ENCODE assay signal across 8 cellular contexts in the genomic region with DNA sequence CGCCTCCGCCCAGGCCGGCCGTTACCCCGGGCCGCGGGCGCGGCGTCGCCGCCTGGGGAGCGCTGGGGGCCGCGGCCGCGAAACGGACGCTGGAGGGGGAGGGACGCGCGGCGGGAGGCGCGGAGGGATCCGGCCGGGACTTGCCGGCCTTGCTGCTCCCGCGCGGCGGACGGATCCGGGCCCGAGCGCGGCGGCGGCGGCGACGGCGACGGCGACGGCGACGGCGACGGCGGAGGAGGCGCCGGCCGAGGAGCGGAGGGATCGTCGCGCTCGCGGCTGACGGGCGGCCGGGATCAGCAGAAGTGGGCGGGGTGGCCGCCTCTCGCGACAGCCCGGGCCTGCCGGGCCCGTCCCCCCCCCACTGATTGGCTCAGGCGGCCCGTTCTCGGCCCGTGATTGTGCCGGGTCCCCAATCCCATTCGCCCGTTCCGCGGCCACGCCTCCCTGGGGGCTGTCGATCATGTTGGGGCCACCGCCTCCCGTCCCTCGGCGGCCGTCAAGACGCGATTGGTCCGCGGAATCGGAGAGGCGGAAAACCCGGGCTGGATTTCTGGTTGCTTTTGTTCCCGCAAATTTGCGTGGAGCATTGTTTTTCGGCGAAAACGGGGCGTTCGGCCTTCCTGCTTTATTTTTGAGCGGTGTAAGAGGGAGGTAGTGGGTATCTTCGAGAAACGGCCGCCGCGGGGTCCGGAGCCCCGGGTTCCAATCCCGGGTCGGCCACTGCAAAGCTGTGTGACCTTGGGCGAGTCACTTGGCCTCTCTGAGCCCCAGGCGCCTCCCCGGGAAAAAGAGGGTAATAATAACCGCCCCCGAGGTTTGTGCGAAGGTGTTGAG. TPM values are rescaled to one million over a fixed set of nuclear protein-coding genes. Genes with fewer than 3 reads are reported as not detected.
DNase-seq lines count a peak whose midpoint lies in the region; ATAC-seq, FAIRE-seq and TF ChIP-seq lines count a peak whose summit lies in the region.

ZCCHC14 (minus strand) TSS at position 304 of the 834 bp plus-strand sequence. CDS start 786 bp downstream, outside the sequence.

- WGBS in GM12878 (ENCODE audit: insufficient coverage, insufficient replicate concordance, low lambda C conversion rate, missing lambda C conversion rate) = 15% methylated on average over 79 of the region's 116 CpGs
- 1 to 2% methylated on average over 75 to 116 of the region's 116 CpGs for WGBS in aorta, 2 donors

- intact Hi-C loops in GM12878 (cut with micrococcal nuclease; ENCODE audit: unreplicated experiment) = no loop called here
- intact Hi-C loops in aorta (cut with DNase I) = loop anchor here (1.0 to 5.0 kb wide), 3 partner anchors 29 to 49 kb away; no protein-coding TSS in a partner anchor

- H3K27ac ChIP-seq in GM12878 (ENCODE audit: control insufficient read depth, insufficient read depth) = no peak within 1 kb of the TSS
- peak within 1 kb of the TSS; percentile 26 to 94 for H3K27ac ChIP-seq in aorta (ENCODE audit: low read depth in 1 of 2, low read length in 2 of 2)

- TF ChIP-seq RAD21 in GM12878 (IDR thresholded peaks at IDR 0.05; ENCODE audit: insufficient read depth, low read depth, low read length) = no peak

- H3K4me3 ChIP-seq in GM12878 (peak within 1 kb of the TSS; percentile 11; the same call in 1 of the 2 replicates), aorta (ENCODE audit: low read length in 2 of 2) (peak within 1 kb of the TSS; percentile 38 to 85)

- H3K27me3 ChIP-seq in GM12878 (replicated peaks in 1 of 2; ENCODE audit: control insufficient read depth in 2 of 2, insufficient read depth in 2 of 2, low read length in 1 of 2) (peaks cover 0 to 5% of the 10 kb centered on the region in 2 experiments; a peak in 3 of 4 replicates), aorta (ENCODE audit: control insufficient read depth in 1 of 2, insufficient read depth in 2 of 2, low read length in 1 of 2) (no peaks in the 10 kb centered on the region)

- CTCF ChIA-PET in GM12878 (lab: Yijun Ruan, JAX) = no interaction called here

- no peak for FAIRE-seq in GM12878 (lab: Jason Lieb, UNC)

- H3K36me3 ChIP-seq in GM12878 (ENCODE audit: control insufficient read depth in 2 of 2, insufficient read depth in 2 of 2, low read length in 1 of 2) = no peaks in the 10 kb centered on the region
- H3K36me3 ChIP-seq in aorta (ENCODE audit: control insufficient read depth in 1 of 2, insufficient read depth in 2 of 2, low read length in 1 of 2) = no peaks in the 10 kb centered on the region

- RAD21 ChIA-PET in GM12878 (lab: Charles Lee; ENCODE audit: unreplicated experiment) = no interaction called here

- TF ChIP-seq POLR2A in GM12878 (IDR thresholded peaks at IDR 0.05; ENCODE audit: low read depth, low read length) = peak; percentile 51; the same call in 1 of the 2 replicates

- POLR2A ChIA-PET in GM12878 (lab: Charles Lee) = no interaction called here

- TF ChIP-seq CTCF in GM12878 (IDR thresholded peaks at IDR 0.05 in 2 of 3, conservative IDR thresholded peaks at IDR 0.05 in 1 of 3; ENCODE audit: control insufficient read depth in 2 of 3, extremely low read depth in 1 of 3, insufficient read depth in 1 of 3, low read depth in 3 of 3, low read length in 3 of 3) = no peak

- ATAC-seq in GM18499 (IDR thresholded peaks at IDR 0.05; ENCODE audit: insufficient read depth, unreplicated experiment) = peak; percentile 49
- ATAC-seq in HG02884 (IDR thresholded peaks at IDR 0.05; ENCODE audit: unreplicated experiment) = peak; percentile 79
- peak; percentile 97 for ATAC-seq in GM12878
- ATAC-seq in aorta (ENCODE audit: low FRiP score) = peak; percentile 99

- no peaks in the 10 kb centered on the region for H3K79me2 ChIP-seq in GM12878 (ENCODE audit: control insufficient read depth, insufficient read depth, low read length)

- H3K9ac ChIP-seq in GM12878 (ENCODE audit: control insufficient read depth, insufficient read depth, low read length) = no peak within 1 kb of the TSS

- H3K4me2 ChIP-seq in GM12878 (ENCODE audit: control insufficient read depth, insufficient read depth) = peak within 1 kb of the TSS; percentile 42; the same call in 1 of the 2 replicates

- DNase-seq in NCI-H187 treated with DMSO at 0.1 percent for 48 hours (lab: John Stamatoyannopoulos, UW) = peak; percentile 48
- DNase-seq in T1000 (lab: John Stamatoyannopoulos, UW) = peak; percentile 93
- DNase-seq in GM12878 (ENCODE audit: low read depth, low spot score) = peak; percentile 35
- DNase-seq in hippocampal formation (lab: John Stamatoyannopoulos, UW) = peak; percentile 96 to 98
- peak; percentile 97 for DNase-seq in retina
- peak; percentile 100 for DNase-seq in aorta

- no TSS peak for BruUV-seq in GM12878 (replicated peaks; lab: Mats Ljungman, UMichigan)

- H2AFZ ChIP-seq in GM12878 (ENCODE audit: control insufficient read depth, low read depth, low read length) = peak within 1 kb of the TSS; percentile 15; the same call in 1 of the 2 replicates

- H3K9me3 ChIP-seq in GM12878 (replicated peaks; ENCODE audit: control insufficient read depth, insufficient read depth, low read length) (no peaks in the 10 kb centered on the region; the same call in 2 of the 3 replicates), aorta (ENCODE audit: control insufficient read depth, low read length) (no peaks in the 10 kb centered on the region)

- in situ Hi-C loops in GM12878 (cut with MboI) = no loop called here

- SMC1A ChIA-PET in GM12878 (lab: Charles Lee; ENCODE audit: uncharacterized antibody, unreplicated experiment) = no interaction called here

- H3K4me1 ChIP-seq in GM12878 (ENCODE audit: control insufficient read depth, insufficient read depth, low read length) (peaks cover 11% of the 10 kb centered on the region), aorta (ENCODE audit: control insufficient read depth in 1 of 2, insufficient read depth in 2 of 2, low read length in 2 of 2) (no peaks in the 10 kb centered on the region)

- no peaks in the 10 kb centered on the region for H4K20me1 ChIP-seq in GM12878 (ENCODE audit: control insufficient read depth, insufficient read depth)

- TF ChIP-seq EP300 in GM12878 (IDR thresholded peaks at IDR 0.05; ENCODE audit: borderline replicate concordance in 1 of 2, control insufficient read depth in 1 of 2, low read depth in 2 of 2, low read length in 2 of 2) = no peak

TF ChIP-seq in GM12878, 131 proteins besides CTCF, POLR2A, EP300 and RAD21 (continues in another document):
- TF ChIP-seq CHD1 (IDR thresholded peaks at IDR 0.05; ENCODE audit: low read depth, low read length) = no peak
- TF ChIP-seq BRCA1 (IDR thresholded peaks at IDR 0.05; ENCODE audit: low read depth, low read length) = peak; percentile 85
- peak; percentile 91 for TF ChIP-seq SP1 (IDR thresholded peaks at IDR 0.05; ENCODE audit: low read depth, low read length)
- no peak for TF ChIP-seq POLR2AphosphoS2 (IDR thresholded peaks at IDR 0.05; ENCODE audit: low read depth, low read length)
- 0 out of 2 replicates have a peak, but pooled peaks have one; percentile 52 for TF ChIP-seq LARP7 (IDR thresholded peaks at IDR 0.05)
- TF ChIP-seq CHD2 (IDR thresholded peaks at IDR 0.05; ENCODE audit: borderline replicate concordance, low read depth, low read length) = peak; percentile 98
- TF ChIP-seq BACH1 (IDR thresholded peaks at IDR 0.05; ENCODE audit: borderline replicate concordance) = peak; percentile 38; the same call in 1 of the 2 replicates
- TF ChIP-seq IKZF1 (conservative IDR thresholded peaks at IDR 0.05) = peak; percentile 62
- TF ChIP-seq IRF3 (IDR thresholded peaks at IDR 0.05) = peak; percentile 51; the same call in 1 of the 2 replicates
- 0 out of 2 replicates have a peak, but pooled peaks have one; percentile 25 for TF ChIP-seq SMARCA5 (IDR thresholded peaks at IDR 0.05)
- peak; percentile 98 for TF ChIP-seq PKNOX1 (IDR thresholded peaks at IDR 0.05)
- TF ChIP-seq RFX5 (IDR thresholded peaks at IDR 0.05; ENCODE audit: low read depth, low read length) = peak; percentile 45; the same call in 1 of the 2 replicates

RNA-seq across cellular contexts. Expression of gene ZCCHC14, which starts in this region (rescaled TPM):
- 0.06 TPM in 1 of 2 replicates, not detected in the other for total RNA-seq in GM12878 (2013; cell fraction: nucleolus; rRNA removed)
- total RNA-seq in GM12878 (2014; rRNA removed) (under 0.01 TPM in 1 of 2 replicates, not detected in the other), GM12878 (2014; rRNA removed; fragmentation: Illumina TruSeq; extraction: Trizol) (not detected in 2 replicates), GM12878 (2021) (0.15 and 0.16 TPM in 2 replicates), aorta (10 to 100 TPM; 32.5 to 42.5 TPM)
- polyA plus RNA-seq in GM12878 (2011; ENCODE audit: low read depth) = 0.09 TPM
- polyA plus RNA-seq in GM12878 (2011; rRNA removed) (0.26 and 0.27 TPM in 2 replicates), GM12878 (2014; fragmentation: Illumina TruSeq; extraction: Trizol) (0.03 and 0.08 TPM in 2 replicates), GM12878 (2014; fragmentation: Nextera tagmentation; extraction: Ambion mirVana) (under 1 TPM; 0.02 TPM), GM12878 (2014; rRNA removed) (0.05 and 0.06 TPM in 2 replicates), GM12878 (2016; fragmentation: Nextera tagmentation; extraction: Ambion mirVana) (under 1 TPM in 1 of 2 experiments, not detected in 1; 0.14 TPM), aorta (10 to 100 TPM in 1 of 2 donors, 1 to 10 TPM in 1; 6.6 to 23.1 TPM)
- 0.30 and 0.42 TPM in 2 replicates for polyA plus RNA-seq in GM12878 (2011; cell fraction: cytosol; rRNA removed)
- 3.0 and 3.4 TPM in 2 replicates for polyA plus RNA-seq in GM12878 (2011; cell fraction: nucleus; rRNA removed)
- 0.17 and 0.23 TPM in 2 replicates for polyA plus RNA-seq in GM12878 (2012)
- 0.51 and 0.67 TPM in 2 replicates for polyA minus RNA-seq in GM12878 (2011; rRNA and poly(A)+ RNA removed)
- polyA minus RNA-seq in GM12878 (2011; cell fraction: cytosol; rRNA and poly(A)+ RNA removed) = 0.62 and 0.94 TPM in 2 replicates
- polyA minus RNA-seq in GM12878 (2011; cell fraction: nucleus; rRNA and poly(A)+ RNA removed) = 0.36 and 1.7 TPM in 2 replicates

Comparison
In these comparisons a context has a peak if more than half of its experiments do, and no peak if none do; other contexts are left out.
1. RNA of gene ZCCHC14 (total RNA-seq): 32.5 to 42.5 TPM in aorta; under 0.01 to 0.16 TPM in GM12878; every median in the first group is over 10 times any median in the second.
2. ATAC-seq: peak in every context shown above with its lines; median percentile 99 in aorta; 97 in GM12878; 79 in HG02884; 49 in GM18499.
3. DNase-seq: peak in every context shown above with its lines; median percentile 100 in aorta; 97 in hippocampal formation; 97 in retina; 93 in T1000; 48 in NCI-H187 treated with DMSO at 0.1 percent for 48 hours; 35 in GM12878.